ENCODE assay signal across 1 cellular context in the genomic region with DNA sequence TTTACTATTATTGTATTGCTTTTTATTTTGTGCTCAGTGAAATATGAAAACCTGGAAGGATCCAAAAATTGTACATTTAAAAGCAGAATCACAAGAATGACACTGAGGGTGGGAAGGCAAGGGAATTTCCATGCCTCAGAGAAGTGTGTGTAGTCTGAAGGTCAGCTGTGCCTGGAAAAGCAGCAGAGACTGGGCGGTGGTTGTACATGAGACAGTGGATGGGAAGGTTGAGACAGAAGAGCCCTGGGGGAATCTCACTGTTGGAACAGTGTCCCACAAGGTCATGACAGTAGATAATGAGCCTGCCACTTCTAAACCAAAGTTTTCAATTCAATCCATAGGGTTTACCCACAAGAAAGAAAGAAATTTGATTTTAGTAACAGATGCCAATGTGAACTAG.
TF ChIP-seq lines count a peak whose summit lies in the region.

No MANE protein-coding gene starts in this region.

TF ChIP-seq in K562, 482 proteins besides CTCF, POLR2A, EP300 and RAD21 (continued from another document):
- TF ChIP-seq, protein P1, sequence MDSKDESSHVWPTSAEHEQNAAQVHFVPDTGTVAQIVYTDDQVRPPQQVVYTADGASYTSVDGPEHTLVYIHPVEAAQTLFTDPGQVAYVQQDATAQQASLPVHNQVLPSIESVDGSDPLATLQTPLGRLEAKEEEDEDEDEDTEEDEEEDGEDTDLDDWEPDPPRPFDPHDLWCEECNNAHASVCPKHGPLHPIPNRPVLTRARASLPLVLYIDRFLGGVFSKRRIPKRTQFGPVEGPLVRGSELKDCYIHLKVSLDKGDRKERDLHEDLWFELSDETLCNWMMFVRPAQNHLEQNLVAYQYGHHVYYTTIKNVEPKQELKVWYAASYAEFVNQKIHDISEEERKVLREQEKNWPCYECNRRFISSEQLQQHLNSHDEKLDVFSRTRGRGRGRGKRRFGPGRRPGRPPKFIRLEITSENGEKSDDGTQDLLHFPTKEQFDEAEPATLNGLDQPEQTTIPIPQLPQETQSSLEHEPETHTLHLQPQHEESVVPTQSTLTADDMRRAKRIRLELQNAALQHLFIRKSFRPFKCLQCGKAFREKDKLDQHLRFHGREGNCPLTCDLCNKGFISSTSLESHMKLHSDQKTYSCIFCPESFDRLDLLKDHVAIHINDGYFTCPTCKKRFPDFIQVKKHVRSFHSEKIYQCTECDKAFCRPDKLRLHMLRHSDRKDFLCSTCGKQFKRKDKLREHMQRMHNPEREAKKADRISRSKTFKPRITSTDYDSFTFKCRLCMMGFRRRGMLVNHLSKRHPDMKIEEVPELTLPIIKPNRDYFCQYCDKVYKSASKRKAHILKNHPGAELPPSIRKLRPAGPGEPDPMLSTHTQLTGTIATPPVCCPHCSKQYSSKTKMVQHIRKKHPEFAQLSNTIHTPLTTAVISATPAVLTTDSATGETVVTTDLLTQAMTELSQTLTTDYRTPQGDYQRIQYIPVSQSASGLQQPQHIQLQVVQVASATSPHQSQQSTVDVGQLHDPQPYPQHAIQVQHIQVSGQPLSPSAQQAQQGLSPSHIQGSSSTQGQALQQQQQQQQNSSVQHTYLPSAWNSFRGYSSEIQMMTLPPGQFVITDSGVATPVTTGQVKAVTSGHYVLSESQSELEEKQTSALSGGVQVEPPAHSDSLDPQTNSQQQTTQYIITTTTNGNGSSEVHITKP (IDR thresholded peaks at IDR 0.05; ENCODE audit: partially characterized antibody), result no peak
- TF ChIP-seq RHOXF2B (CRISPR knock-in tag; conservative IDR thresholded peaks at IDR 0.05), result no peak
